In genomic region chr5:169805937-169806700, GRCh38 we compare ENCODE assay signal across 11 cellular contexts.
DNase-seq lines count a peak whose midpoint lies in the region; ATAC-seq, FAIRE-seq and TF ChIP-seq lines count a peak whose summit lies in the region.
"Had no signal": no experiment of that assay in that cellular context is flagged by ENCODE, and none has a peak within 500 bp of the region (broad histone marks: within the 10 kb centered on the region; RNA-seq: fewer than 3 reads in every experiment).

No MANE protein-coding gene starts in this region.

- DNase-seq in GM13976 (ENCODE audit: low spot score), result peak; percentile 71
- no peak for DNase-seq in NK-92 (lab: John Stamatoyannopoulos, UW; ENCODE audit: unreplicated experiment)
- DNase-seq in vagina (ENCODE audit: extremely low spot score in 2 of 2), result no peak
- no peak for DNase-seq in NCI-H1105 treated with DMSO at 0.1 percent for 48 hours (lab: John Stamatoyannopoulos, UW)
- no peak for DNase-seq in pancreas
- DNase-seq: DMS79 treated with DMSO at 0.1 percent for 48 hours, occipital lobe had no signal

- H3K9me3 ChIP-seq in vagina, result no peaks in the 10 kb centered on the region
- no peaks in the 10 kb centered on the region for H3K9me3 ChIP-seq in pancreas

- H3K27ac Mint-ChIP-seq in activated naive CD8-positive, alpha-beta T cell, result peak overlapping the region; percentile 92

- FAIRE-seq in pancreas (lab: Jason Lieb, UNC), result no peak
- FAIRE-seq: HTR-8/SVneo had no signal

- no peak for TF ChIP-seq CTCF in GM13976 (IDR thresholded peaks at IDR 0.05; ENCODE audit: borderline replicate concordance, control extremely low read depth, extremely low read depth, insufficient read depth, missing control alignments)
- TF ChIP-seq CTCF in vagina (IDR thresholded peaks at IDR 0.05), result no peak
- TF ChIP-seq CTCF in pancreas (IDR thresholded peaks at IDR 0.05), result no peak

- TF ChIP-seq POLR2A in vagina (IDR thresholded peaks at IDR 0.05), result no peak

- intact Hi-C loops in vagina (cut with DNase I), result no loop called here
- intact Hi-C loops in pancreas (cut with DNase I), result no loop called here

- no peaks in the 10 kb centered on the region for H3K9me3 Mint-ChIP-seq in activated naive CD8-positive, alpha-beta T cell (ENCODE audit: low read depth)

- H3K4me3 ChIP-seq in vagina, result no peak overlapping the region
- no peak overlapping the region for H3K4me3 ChIP-seq in pancreas

- ATAC-seq in GM19463 (IDR thresholded peaks at IDR 0.05; ENCODE audit: unreplicated experiment) (peak; percentile 49), HG03045 (IDR thresholded peaks at IDR 0.05; ENCODE audit: unreplicated experiment) (peak; percentile 56), pancreas (no peak)

- H3K27ac ChIP-seq in vagina (no peak overlapping the region), pancreas (no peak overlapping the region)

- H3K27me3 ChIP-seq in vagina (no peaks in the 10 kb centered on the region), pancreas (no peaks in the 10 kb centered on the region)

- peak overlapping the region; percentile 46 for H3K4me3 Mint-ChIP-seq in activated naive CD8-positive, alpha-beta T cell

- peaks cover 38% of the 10 kb centered on the region for H3K4me1 Mint-ChIP-seq in activated naive CD8-positive, alpha-beta T cell (ENCODE audit: low read depth)

- in situ Hi-C loops in GM13976 (cut with MboI; ENCODE audit: low sequenced_read_pairs, unreplicated experiment), result no loop called here

- no peaks in the 10 kb centered on the region for H3K4me1 ChIP-seq in vagina
- H3K4me1 ChIP-seq in pancreas, result no peaks in the 10 kb centered on the region

- H3K27me3 Mint-ChIP-seq in activated naive CD8-positive, alpha-beta T cell, result no peaks in the 10 kb centered on the region

- peaks cover 26% of the 10 kb centered on the region for H3K36me3 Mint-ChIP-seq in activated naive CD8-positive, alpha-beta T cell

- 76 to 78% methylated on average over 6 of the region's 6 CpGs for WGBS in pancreas, 2 donors

- H3K36me3 ChIP-seq in vagina (no peaks in the 10 kb centered on the region), pancreas (no peaks in the 10 kb centered on the region)

Comparison
In these comparisons a context has a peak if more than half of its experiments do, and no peak if none do; other contexts are left out.
1. ATAC-seq: peak in GM19463 (single experiment) and HG03045 (single experiment); none in pancreas (0 of 4).